ENCODE assay signal across 1 cellular context in genomic region chr6:31140643-31141042, GRCh38.
TF ChIP-seq lines count a peak whose summit lies in the region.

No MANE protein-coding gene starts in this region.

TF ChIP-seq in H1, 55 proteins besides CTCF, POLR2A, EP300 and RAD21:
- TF ChIP-seq FOSL1 (IDR thresholded peaks at IDR 0.05; ENCODE audit: insufficient read depth, low read depth, low read length) (no peak), PHF8 (conservative IDR thresholded peaks at IDR 0.05; ENCODE audit: low read depth, low read length) (no peak), TCF12 (IDR thresholded peaks at IDR 0.05; ENCODE audit: low read depth, low read length) (no peak), ASH2L (IDR thresholded peaks at IDR 0.05; ENCODE audit: low read length) (no peak), HDAC2 (IDR thresholded peaks at IDR 0.05; ENCODE audit: borderline replicate concordance in 1 of 2, low read depth in 2 of 2, low read length in 2 of 2) (no peak), TAF7 (optimal IDR thresholded peaks at IDR 0.05; ENCODE audit: borderline replicate concordance, low read depth, low read length) (no peak), BCL11A (IDR thresholded peaks at IDR 0.05; ENCODE audit: low read depth in 2 of 2, low read length in 2 of 2) (no peak), USF2 (IDR thresholded peaks at IDR 0.05; ENCODE audit: low read length) (no peak), RXRA (IDR thresholded peaks at IDR 0.05; ENCODE audit: insufficient read depth, low read depth, low read length) (no peak), JUND (IDR thresholded peaks at IDR 0.05; ENCODE audit: low read length) (no peak), SP1 (IDR thresholded peaks at IDR 0.05; ENCODE audit: low read depth, low read length) (no peak), CHD7 (IDR thresholded peaks at IDR 0.05; ENCODE audit: insufficient replicate concordance, low read length) (no peak), TEAD4 (IDR thresholded peaks at IDR 0.05; ENCODE audit: low read depth, low read length) (no peak), CBX8 (IDR thresholded peaks at IDR 0.05; ENCODE audit: borderline replicate concordance, low read depth, low read length) (no peak), CTBP2 (IDR thresholded peaks at IDR 0.05; ENCODE audit: borderline replicate concordance, insufficient read depth, insufficient read length, low read length) (no peak), KDM1A (IDR thresholded peaks at IDR 0.05; ENCODE audit: borderline replicate concordance, low read length) (no peak), CEBPB (IDR thresholded peaks at IDR 0.05; ENCODE audit: low read depth, low read length) (no peak)
- TF ChIP-seq, protein P1, sequence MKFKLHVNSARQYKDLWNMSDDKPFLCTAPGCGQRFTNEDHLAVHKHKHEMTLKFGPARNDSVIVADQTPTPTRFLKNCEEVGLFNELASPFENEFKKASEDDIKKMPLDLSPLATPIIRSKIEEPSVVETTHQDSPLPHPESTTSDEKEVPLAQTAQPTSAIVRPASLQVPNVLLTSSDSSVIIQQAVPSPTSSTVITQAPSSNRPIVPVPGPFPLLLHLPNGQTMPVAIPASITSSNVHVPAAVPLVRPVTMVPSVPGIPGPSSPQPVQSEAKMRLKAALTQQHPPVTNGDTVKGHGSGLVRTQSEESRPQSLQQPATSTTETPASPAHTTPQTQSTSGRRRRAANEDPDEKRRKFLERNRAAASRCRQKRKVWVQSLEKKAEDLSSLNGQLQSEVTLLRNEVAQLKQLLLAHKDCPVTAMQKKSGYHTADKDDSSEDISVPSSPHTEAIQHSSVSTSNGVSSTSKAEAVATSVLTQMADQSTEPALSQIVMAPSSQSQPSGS (IDR thresholded peaks at IDR 0.05; ENCODE audit: low read length), result no peak
